In genomic region chr6:89321571-89321970, GRCh38 we compare ENCODE assay signal across 1 cellular context.
A peak's percentile ranks its signal among the peaks of the same experiment; 100 is the strongest.
TF ChIP-seq lines count a peak whose summit lies in the region.

No MANE protein-coding gene starts in this region.

TF ChIP-seq in K562, 482 proteins besides CTCF, POLR2A, EP300 and RAD21 (continued from another document and continues in another):
- peak; percentile 93; the same call in 1 of the 2 replicates for TF ChIP-seq ESRRA (IDR thresholded peaks at IDR 0.05; ENCODE audit: borderline replicate concordance, low read depth)
- no peak for TF ChIP-seq TCF7L2 (IDR thresholded peaks at IDR 0.05; ENCODE audit: low read depth, low read length)
- TF ChIP-seq PRDM10 (IDR thresholded peaks at IDR 0.05; ENCODE audit: partially characterized antibody), result no peak
- no peak for TF ChIP-seq RBM17 (IDR thresholded peaks at IDR 0.05; ENCODE audit: borderline replicate concordance, low read depth, low read length)
- TF ChIP-seq, protein P1, sequence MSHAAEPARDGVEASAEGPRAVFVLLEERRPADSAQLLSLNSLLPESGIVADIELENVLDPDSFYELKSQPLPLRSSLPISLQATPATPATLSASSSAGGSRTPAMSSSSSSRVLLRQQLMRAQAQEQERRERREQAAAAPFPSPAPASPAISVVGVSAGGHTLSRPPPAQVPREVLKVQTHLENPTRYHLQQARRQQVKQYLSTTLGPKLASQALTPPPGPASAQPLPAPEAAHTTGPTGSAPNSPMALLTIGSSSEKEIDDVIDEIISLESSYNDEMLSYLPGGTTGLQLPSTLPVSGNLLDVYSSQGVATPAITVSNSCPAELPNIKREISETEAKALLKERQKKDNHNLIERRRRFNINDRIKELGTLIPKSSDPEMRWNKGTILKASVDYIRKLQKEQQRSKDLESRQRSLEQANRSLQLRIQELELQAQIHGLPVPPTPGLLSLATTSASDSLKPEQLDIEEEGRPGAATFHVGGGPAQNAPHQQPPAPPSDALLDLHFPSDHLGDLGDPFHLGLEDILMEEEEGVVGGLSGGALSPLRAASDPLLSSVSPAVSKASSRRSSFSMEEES (CRISPR knock-in tag; IDR thresholded peaks at IDR 0.05), result no peak
- 0 out of 2 replicates have a peak, but pooled peaks have one; percentile 29 for TF ChIP-seq JUND (IDR thresholded peaks at IDR 0.05; ENCODE audit: borderline replicate concordance, low read depth, low read length)
- TF ChIP-seq JUND (tag; IDR thresholded peaks at IDR 0.05; ENCODE audit: borderline replicate concordance, low read depth, low read length), result peak; percentile 72; the same call in 1 of the 3 replicates
- TF ChIP-seq MEIS2 (IDR thresholded peaks at IDR 0.05; ENCODE audit: partially characterized antibody), result peak; percentile 79
- peak; percentile 67; the same call in 1 of the 2 replicates for TF ChIP-seq CHAMP1 (IDR thresholded peaks at IDR 0.05)
- TF ChIP-seq SMAD2 (IDR thresholded peaks at IDR 0.05; ENCODE audit: low read depth, low read length), result no peak
- TF ChIP-seq, protein P2, sequence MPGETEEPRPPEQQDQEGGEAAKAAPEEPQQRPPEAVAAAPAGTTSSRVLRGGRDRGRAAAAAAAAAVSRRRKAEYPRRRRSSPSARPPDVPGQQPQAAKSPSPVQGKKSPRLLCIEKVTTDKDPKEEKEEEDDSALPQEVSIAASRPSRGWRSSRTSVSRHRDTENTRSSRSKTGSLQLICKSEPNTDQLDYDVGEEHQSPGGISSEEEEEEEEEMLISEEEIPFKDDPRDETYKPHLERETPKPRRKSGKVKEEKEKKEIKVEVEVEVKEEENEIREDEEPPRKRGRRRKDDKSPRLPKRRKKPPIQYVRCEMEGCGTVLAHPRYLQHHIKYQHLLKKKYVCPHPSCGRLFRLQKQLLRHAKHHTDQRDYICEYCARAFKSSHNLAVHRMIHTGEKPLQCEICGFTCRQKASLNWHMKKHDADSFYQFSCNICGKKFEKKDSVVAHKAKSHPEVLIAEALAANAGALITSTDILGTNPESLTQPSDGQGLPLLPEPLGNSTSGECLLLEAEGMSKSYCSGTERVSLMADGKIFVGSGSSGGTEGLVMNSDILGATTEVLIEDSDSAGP (CRISPR knock-in tag; IDR thresholded peaks at IDR 0.05), result no peak
- TF ChIP-seq CHD1 (IDR thresholded peaks at IDR 0.05; ENCODE audit: low read length), result no peak
- no peak for TF ChIP-seq SRSF3 (IDR thresholded peaks at IDR 0.05; ENCODE audit: insufficient read depth, low read length)
- no peak for TF ChIP-seq ZFP1 (CRISPR knock-in tag; IDR thresholded peaks at IDR 0.05)
- TF ChIP-seq NFIX (CRISPR knock-in tag; IDR thresholded peaks at IDR 0.05; ENCODE audit: low read depth), result no peak
- TF ChIP-seq, protein P3, sequence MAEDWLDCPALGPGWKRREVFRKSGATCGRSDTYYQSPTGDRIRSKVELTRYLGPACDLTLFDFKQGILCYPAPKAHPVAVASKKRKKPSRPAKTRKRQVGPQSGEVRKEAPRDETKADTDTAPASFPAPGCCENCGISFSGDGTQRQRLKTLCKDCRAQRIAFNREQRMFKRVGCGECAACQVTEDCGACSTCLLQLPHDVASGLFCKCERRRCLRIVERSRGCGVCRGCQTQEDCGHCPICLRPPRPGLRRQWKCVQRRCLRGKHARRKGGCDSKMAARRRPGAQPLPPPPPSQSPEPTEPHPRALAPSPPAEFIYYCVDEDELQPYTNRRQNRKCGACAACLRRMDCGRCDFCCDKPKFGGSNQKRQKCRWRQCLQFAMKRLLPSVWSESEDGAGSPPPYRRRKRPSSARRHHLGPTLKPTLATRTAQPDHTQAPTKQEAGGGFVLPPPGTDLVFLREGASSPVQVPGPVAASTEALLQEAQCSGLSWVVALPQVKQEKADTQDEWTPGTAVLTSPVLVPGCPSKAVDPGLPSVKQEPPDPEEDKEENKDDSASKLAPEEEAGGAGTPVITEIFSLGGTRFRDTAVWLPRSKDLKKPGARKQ (CRISPR knock-in tag; IDR thresholded peaks at IDR 0.05), result no peak
- 0 out of 2 replicates have a peak, but pooled peaks have one; percentile 18 for TF ChIP-seq ATF7 (IDR thresholded peaks at IDR 0.05)
- TF ChIP-seq HSF4 (CRISPR knock-in tag; IDR thresholded peaks at IDR 0.05; ENCODE audit: borderline replicate concordance), result no peak
- no peak for TF ChIP-seq POU5F1 (IDR thresholded peaks at IDR 0.05; ENCODE audit: borderline replicate concordance, low read depth, low read length, partially characterized antibody)
- TF ChIP-seq THRAP3 (IDR thresholded peaks at IDR 0.05; ENCODE audit: borderline replicate concordance), result no peak
- no peak for TF ChIP-seq CTCFL (IDR thresholded peaks at IDR 0.05; ENCODE audit: borderline replicate concordance, insufficient read depth, low read depth, low read length, poor library complexity, severe bottlenecking)
- TF ChIP-seq ZNF280A (IDR thresholded peaks at IDR 0.05; ENCODE audit: low read depth, partially characterized antibody), result no peak
- TF ChIP-seq TRIM25 (IDR thresholded peaks at IDR 0.05; ENCODE audit: borderline replicate concordance), result no peak
- no peak for TF ChIP-seq U2AF2 (optimal IDR thresholded peaks at IDR 0.05; ENCODE audit: low read depth, low read length)
- no peak for TF ChIP-seq BCLAF1 (IDR thresholded peaks at IDR 0.05; ENCODE audit: borderline replicate concordance in 1 of 2, control insufficient read depth in 1 of 2, low read depth in 2 of 2, low read length in 1 of 2)
- no peak for TF ChIP-seq HDGF (IDR thresholded peaks at IDR 0.05)
- TF ChIP-seq ZNF592 (IDR thresholded peaks at IDR 0.05), result no peak
